ENCODE assay signal across 9 cellular contexts in the genomic region with DNA sequence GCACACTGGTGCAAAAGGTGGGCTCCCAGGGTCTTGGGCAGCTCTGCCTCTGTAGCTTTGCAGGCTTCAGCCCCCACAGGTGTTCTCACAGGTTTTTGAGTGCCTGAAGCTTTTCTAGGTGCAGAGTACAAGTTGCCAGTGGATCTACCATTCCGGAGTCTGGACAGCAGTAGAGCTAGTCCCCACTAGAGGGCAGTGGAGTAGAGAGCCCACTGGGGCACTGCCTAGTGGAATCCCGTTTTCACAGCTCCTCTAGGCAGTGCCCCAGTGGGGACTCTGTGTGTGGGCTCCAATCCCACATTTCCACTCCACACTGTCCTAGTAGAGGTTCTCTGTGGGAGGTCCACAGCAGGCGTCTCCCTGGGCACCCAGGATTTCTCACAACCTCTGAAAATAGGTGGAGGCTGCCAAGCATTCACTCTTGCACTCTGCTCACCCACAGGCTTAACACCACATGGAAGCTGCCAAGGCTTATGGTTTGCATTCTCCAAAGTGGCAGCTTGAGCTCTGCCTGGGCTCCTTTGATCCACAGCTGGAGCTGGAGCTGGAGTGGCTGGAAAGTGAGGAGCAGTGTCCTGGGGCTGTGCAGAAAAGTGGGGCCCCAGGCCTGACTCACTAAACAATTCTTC.
DNase-seq lines count a peak whose midpoint lies in the region; ATAC-seq lines count a peak whose summit lies in the region.
"Had no signal": no experiment of that assay in that cellular context is flagged by ENCODE, and none has a peak within 500 bp of the region (broad histone marks: within the 10 kb centered on the region; RNA-seq: fewer than 3 reads in every experiment).

No MANE protein-coding gene starts in this region.

- H2AK5ac ChIP-seq in mesendoderm (ENCODE audit: low read length): no peak overlapping the region

- no peaks in the 10 kb centered on the region for H3K79me1 ChIP-seq in mesendoderm (ENCODE audit: low read length)

- H3K36me3 ChIP-seq in mesendoderm (ENCODE audit: control insufficient read depth, insufficient read depth, low read length): no peaks in the 10 kb centered on the region
- H3K36me3 ChIP-seq: BLaER1 had no signal

- no peaks in the 10 kb centered on the region for H3K79me2 ChIP-seq in mesendoderm (ENCODE audit: control insufficient read depth, insufficient read depth, low read length)

- no peak overlapping the region for H3K4me3 ChIP-seq in mesendoderm (ENCODE audit: low read length)
- H3K4me3 ChIP-seq: BLaER1 had no signal

- H2BK15ac ChIP-seq in mesendoderm (replicated peaks; ENCODE audit: low read depth): no peak overlapping the region

- no peak overlapping the region for H3K9ac ChIP-seq in mesendoderm (ENCODE audit: low read length)
- H3K9ac ChIP-seq: BLaER1 had no signal

- H4K5ac ChIP-seq in mesendoderm (ENCODE audit: low read length): no peak overlapping the region

- no peaks in the 10 kb centered on the region for H3K36me3 Mint-ChIP-seq in activated T-helper 17 cell treated with anti-CD3 and anti-CD28 coated beads, Interleukin-2, amount 50 U/mL, for 72 hours (ENCODE audit: low read depth)

- no peak overlapping the region for H3K4ac ChIP-seq in mesendoderm (ENCODE audit: low read depth, low read length)

- no peak overlapping the region for H3K27ac ChIP-seq in mesendoderm (ENCODE audit: low read depth, low read length)
- H3K27ac ChIP-seq: BLaER1 had no signal

- H4K8ac ChIP-seq in mesendoderm (ENCODE audit: low read depth, low read length): no peak overlapping the region

- no peak overlapping the region for H3K4me3 Mint-ChIP-seq in activated T-helper 17 cell treated with anti-CD3 and anti-CD28 coated beads, Interleukin-2, amount 50 U/mL, for 72 hours

- WGBS in mesendoderm (ENCODE audit: extremely low coverage, insufficient coverage, low lambda C conversion rate): no CpG with 5 or more reads among the region's 3 CpGs

- no peak overlapping the region for H3K56ac ChIP-seq in mesendoderm (ENCODE audit: low read length)

- peak; percentile 7 for DNase-seq in NCI-H2029 (lab: John Stamatoyannopoulos, UW)
- no peak for DNase-seq in NCI-H2029 treated with DMSO at 0.1 percent for 48 hours (lab: John Stamatoyannopoulos, UW)
- peak; percentile 27 for DNase-seq in LoVo (ENCODE audit: low spot score)
- DNase-seq in mesendoderm: peak; percentile 54
- DNase-seq in activated gamma-delta T cell (lab: John Stamatoyannopoulos, UW): no peak

- H3K9me3 Mint-ChIP-seq in activated T-helper 17 cell treated with anti-CD3 and anti-CD28 coated beads, Interleukin-2, amount 50 U/mL, for 72 hours: peaks cover 16% of the 10 kb centered on the region

- peaks cover 43% of the 10 kb centered on the region for H3K27me3 Mint-ChIP-seq in activated T-helper 17 cell treated with anti-CD3 and anti-CD28 coated beads, Interleukin-2, amount 50 U/mL, for 72 hours

- no peak overlapping the region for H3K18ac ChIP-seq in mesendoderm (ENCODE audit: low read length)

- no peak overlapping the region for H2BK120ac ChIP-seq in mesendoderm (ENCODE audit: low read depth, low read length)

- no peaks in the 10 kb centered on the region for H3K27me3 ChIP-seq in mesendoderm (ENCODE audit: insufficient read depth, low read length, poor library complexity)
- H3K27me3 ChIP-seq: BLaER1 had no signal

- no peak overlapping the region for H3K4me2 ChIP-seq in mesendoderm (ENCODE audit: low read length)
- H3K4me2 ChIP-seq: BLaER1 had no signal

- no peak overlapping the region for H3K27ac Mint-ChIP-seq in activated T-helper 17 cell treated with anti-CD3 and anti-CD28 coated beads, Interleukin-2, amount 50 U/mL, for 72 hours

- H3K4me1 ChIP-seq in mesendoderm (ENCODE audit: control insufficient read depth, low read depth, low read length): no peaks in the 10 kb centered on the region
- H3K4me1 ChIP-seq: BLaER1 had no signal

- no peak overlapping the region for H2BK5ac ChIP-seq in mesendoderm (ENCODE audit: low read length)

- no peak overlapping the region for H3K23ac ChIP-seq in mesendoderm (ENCODE audit: low read length)

- ATAC-seq in GM19351 (IDR thresholded peaks at IDR 0.05; ENCODE audit: unreplicated experiment) (peak; percentile 96), HG02588 (IDR thresholded peaks at IDR 0.05; ENCODE audit: unreplicated experiment) (no peak)
- peak; percentile 53 for ATAC-seq in activated T-helper 17 cell treated with anti-CD3 and anti-CD28 coated beads, Interleukin-2, amount 50 U/mL, for 72 hours (replicated peaks)

- H3K4me1 Mint-ChIP-seq in activated T-helper 17 cell treated with anti-CD3 and anti-CD28 coated beads, Interleukin-2, amount 50 U/mL, for 72 hours: no peaks in the 10 kb centered on the region

Comparison
In these comparisons a context has a peak if more than half of its experiments do, and no peak if none do; other contexts are left out.
1. DNase-seq: peak in NCI-H2029 (single experiment), LoVo (single experiment) and mesendoderm (single experiment); none in NCI-H2029 treated with DMSO at 0.1 percent for 48 hours (single experiment) and activated gamma-delta T cell (single experiment).